Comparison of ENCODE assay signal across 20 cellular contexts in genomic region chr15:98719169-98719515, GRCh38.
DNase-seq lines count a peak whose midpoint lies in the region; ATAC-seq, FAIRE-seq and TF ChIP-seq lines count a peak whose summit lies in the region.
"Had no signal": no experiment of that assay in that cellular context is flagged by ENCODE, and none has a peak within 500 bp of the region (broad histone marks: within the 10 kb centered on the region; RNA-seq: fewer than 3 reads in every experiment).

No MANE protein-coding gene starts in this region.

- no peak overlapping the region for H3K4me3 Mint-ChIP-seq in nephron progenitor cell
- H3K4me3 Mint-ChIP-seq: activated CD4-positive, alpha-beta memory T cell treated with anti-CD3 and anti-CD28 coated beads for 36 hours; memory B cell had no signal

- H3K9me3 Mint-ChIP-seq in nephron progenitor cell: peaks cover 6% of the 10 kb centered on the region
- H3K9me3 Mint-ChIP-seq: activated CD4-positive, alpha-beta memory T cell treated with anti-CD3 and anti-CD28 coated beads for 36 hours; activated T-helper 2 cell treated with anti-CD3 and anti-CD28 coated beads, Interferon-gamma antibody, Interleukin-2, Interleukin-4, amounts not matched to agents 10 μg/mL and 5 μg/mL and 100 μg/mL, durations not matched to agents 14 hours and 24 hours and 36 hours; memory B cell had no signal

- H3K36me3 ChIP-seq in HUES48 (ENCODE audit: control insufficient read depth, insufficient read depth, low read length): no peaks in the 10 kb centered on the region
- H3K36me3 ChIP-seq: prostate gland had no signal

- H3K27ac ChIP-seq in HUES48 (ENCODE audit: low read depth, low read length) (peak overlapping the region; percentile 14), coronary artery (peak overlapping the region; percentile 52 to 80)
- H3K27ac ChIP-seq: C4-2B, epithelial cell of prostate, prostate gland had no signal

- no peaks in the 10 kb centered on the region for H3K27me3 ChIP-seq in HUES48 (ENCODE audit: control insufficient read depth, insufficient read depth, low read length)

- peaks cover 20% of the 10 kb centered on the region for H3K36me3 Mint-ChIP-seq in nephron progenitor cell (ENCODE audit: low read depth)
- H3K36me3 Mint-ChIP-seq: activated CD4-positive, alpha-beta memory T cell treated with anti-CD3 and anti-CD28 coated beads for 36 hours; memory B cell had no signal

- no peaks in the 10 kb centered on the region for H3K27me3 Mint-ChIP-seq in nephron progenitor cell (ENCODE audit: low read depth, poor library complexity)
- H3K27me3 Mint-ChIP-seq: activated CD4-positive, alpha-beta memory T cell treated with anti-CD3 and anti-CD28 coated beads for 36 hours had no signal

- DNase-seq in AG20443 (ENCODE audit: low spot score) (peak; percentile 45), coronary artery (ENCODE audit: low spot score) (no peak), nephron progenitor cell (no peak), NCI-H345 treated with DMSO at 0.1 percent for 48 hours (lab: John Stamatoyannopoulos, UW; ENCODE audit: unreplicated experiment) (no peak), urothelium cell line (ENCODE audit: low spot score) (no peak), activated gamma-delta T cell treated with Interleukin-2 at 50 U/mL for 16 hours (no peak)
- DNase-seq: activated CD4-positive, alpha-beta memory T cell treated with anti-CD3 and anti-CD28 coated beads for 36 hours; KBM-7; NCI-H1694; NCI-H748 treated with DMSO at 0.1 percent for 48 hours; stimulated activated CD4-positive, alpha-beta T cell treated with anti-CD3 and anti-CD28 coated beads, Interleukin-2, amount 100 ng/mL, for 48 hours; T-helper 9 cell had no signal

- peaks cover 76% of the 10 kb centered on the region for H3K4me1 ChIP-seq in HUES48 (ENCODE audit: control insufficient read depth, insufficient read depth, low read length)

- peaks cover 86% of the 10 kb centered on the region for H3K4me1 Mint-ChIP-seq in nephron progenitor cell

- ATAC-seq in HG03025 (IDR thresholded peaks at IDR 0.05; ENCODE audit: low FRiP score, unreplicated experiment): no peak

- H3K4me3 ChIP-seq in HUES48 (ENCODE audit: low read depth, low read length) (peak overlapping the region; percentile 8; the same call in 1 of the 2 replicates), coronary artery (peak overlapping the region; percentile 44)
- H3K4me3 ChIP-seq: prostate gland had no signal

- H3K27ac Mint-ChIP-seq in nephron progenitor cell: peak overlapping the region; percentile 87
- H3K27ac Mint-ChIP-seq: activated CD4-positive, alpha-beta memory T cell treated with anti-CD3 and anti-CD28 coated beads for 36 hours; activated T-helper 2 cell treated with anti-CD3 and anti-CD28 coated beads, Interferon-gamma antibody, Interleukin-2, Interleukin-4, amounts not matched to agents 10 μg/mL and 5 μg/mL and 100 μg/mL, durations not matched to agents 14 hours and 24 hours and 36 hours; memory B cell had no signal

- no peaks in the 10 kb centered on the region for H3K9me3 ChIP-seq in HUES48 (ENCODE audit: control insufficient read depth, insufficient read depth, low read length)
- H3K9me3 ChIP-seq: prostate gland had no signal

- H3K9ac ChIP-seq in HUES48 (ENCODE audit: low read depth, low read length): no peak overlapping the region

- no peak for FAIRE-seq in urothelium cell line (lab: Jason Lieb, UNC)
- FAIRE-seq: bronchial epithelial cell had no signal

- TF ChIP-seq CTCF in coronary artery (IDR thresholded peaks at IDR 0.05) (no peak), nephron progenitor cell (IDR thresholded peaks at IDR 0.05) (no peak)
